Comparison of ENCODE assay signal across 10 cellular contexts in genomic region chr10:70479626-70480253, GRCh38. TPM values are rescaled to one million over a fixed set of nuclear protein-coding genes. Genes with fewer than 3 reads are reported as not detected.
DNase-seq lines count a peak whose midpoint lies in the region; ATAC-seq and TF ChIP-seq lines count a peak whose summit lies in the region.
"Had no signal": no experiment of that assay in that cellular context is flagged by ENCODE, and none has a peak within 500 bp of the region (broad histone marks: within the 10 kb centered on the region; RNA-seq: fewer than 3 reads in every experiment).

No MANE protein-coding gene starts in this region.

- 46 to 70% (median 57%) methylated on average over 7 to 8 of the region's 8 CpGs for WGBS in spleen, 5 donors
- no CpG with 5 or more reads among the region's 8 CpGs for WGBS in trophoblast cell (ENCODE audit: extremely low coverage, insufficient coverage, insufficient read length)

- ATAC-seq in activated T-cell treated with anti-CD3 and anti-CD28 coated beads, Interleukin-2, amount 50 U/mL, for 72 hours (replicated peaks in 1 of 2) = no peak
- no peak for ATAC-seq in GM18870 (IDR thresholded peaks at IDR 0.05; ENCODE audit: unreplicated experiment)
- ATAC-seq in GM21723 (IDR thresholded peaks at IDR 0.05; ENCODE audit: unreplicated experiment) = no peak
- no peak for ATAC-seq in HG03280 (IDR thresholded peaks at IDR 0.05; ENCODE audit: unreplicated experiment)

- no peak overlapping the region for H2AK5ac ChIP-seq in trophoblast cell (ENCODE audit: low read length)

- no peak overlapping the region for H3K18ac ChIP-seq in trophoblast cell (ENCODE audit: low read length)

- H3K14ac ChIP-seq in trophoblast cell (ENCODE audit: low read length) = no peak overlapping the region

- no peak overlapping the region for H4K8ac ChIP-seq in trophoblast cell (ENCODE audit: low read depth, low read length)

- H3K27ac ChIP-seq in spleen (peak overlapping the region; percentile 6 to 85 (median 76)), trophoblast cell (ENCODE audit: low read depth, low read length) (no peak overlapping the region)

- no peak overlapping the region for H2BK120ac ChIP-seq in trophoblast cell (ENCODE audit: insufficient read depth, low read length, poor library complexity)

- H3K27me3 Mint-ChIP-seq in activated T-cell treated with anti-CD3 and anti-CD28 coated beads, Interleukin-2, amount 50 U/mL, for 72 hours (ENCODE audit: low read depth) = peaks cover 22% of the 10 kb centered on the region

- DNase-seq in HFF-Myc (ENCODE audit: extremely low read depth, low read depth) (no peak), spleen (no peak), trophoblast cell (no peak)
- DNase-seq in activated T-cell treated with anti-CD3 and anti-CD28 coated beads, Interleukin-2, amount 50 U/mL, for 72 hours = no peak

- no peak overlapping the region for H3K4me2 ChIP-seq in trophoblast cell (ENCODE audit: low read length)

- H3K27me3 ChIP-seq in spleen (replicated peaks in 1 of 7) (peaks cover 0 to 24% (median 6%) of the 10 kb centered on the region in 7 donors), trophoblast cell (ENCODE audit: insufficient read depth, low read length) (peaks cover 34% of the 10 kb centered on the region)

- H3K4ac ChIP-seq in trophoblast cell (ENCODE audit: low read depth, low read length) = no peak overlapping the region

- TF ChIP-seq POLR2A in spleen (IDR thresholded peaks at IDR 0.05) = no peak

- peak overlapping the region; percentile 69 to 78 for H3K4me3 Mint-ChIP-seq in activated T-cell treated with anti-CD3 and anti-CD28 coated beads, Interleukin-2, amount 50 U/mL, for 72 hours

- no peak overlapping the region for H2AFZ ChIP-seq in trophoblast cell (ENCODE audit: insufficient read depth, low read length, poor library complexity)

- no peaks in the 10 kb centered on the region for H3K79me1 ChIP-seq in trophoblast cell (ENCODE audit: low read length)

- H3K4me1 Mint-ChIP-seq in activated T-cell treated with anti-CD3 and anti-CD28 coated beads, Interleukin-2, amount 50 U/mL, for 72 hours (ENCODE audit: low read depth) = peaks cover 52% of the 10 kb centered on the region

- H3K36me3 ChIP-seq in spleen (no peaks in the 10 kb centered on the region), trophoblast cell (ENCODE audit: control insufficient read depth in 1 of 2, insufficient read depth in 2 of 2, low read length in 2 of 2) (no peaks in the 10 kb centered on the region)

- H3K23ac ChIP-seq in trophoblast cell (ENCODE audit: low read length) = no peak overlapping the region

- no peak overlapping the region for H4K91ac ChIP-seq in trophoblast cell (ENCODE audit: low read depth, low read length)

- intact Hi-C loops in spleen (cut with DNase I; ENCODE audit: low total_unique reads) = no loop called here

- no peak overlapping the region for H3K27ac Mint-ChIP-seq in activated T-cell treated with anti-CD3 and anti-CD28 coated beads, Interleukin-2, amount 50 U/mL, for 72 hours

- no peak overlapping the region for H2BK5ac ChIP-seq in trophoblast cell (ENCODE audit: low read depth, low read length, poor library complexity)

- H3K9me3 ChIP-seq in spleen = no peaks in the 10 kb centered on the region
- H3K9me3 ChIP-seq in trophoblast cell (ENCODE audit: insufficient read depth, low read depth, low read length) = peaks cover 2% of the 10 kb centered on the region

- H3K9ac ChIP-seq in trophoblast cell (ENCODE audit: low read length) = no peak overlapping the region

- H3K9me3 Mint-ChIP-seq in activated T-cell treated with anti-CD3 and anti-CD28 coated beads, Interleukin-2, amount 50 U/mL, for 72 hours = no peaks in the 10 kb centered on the region

- H3K4me1 ChIP-seq in spleen (peaks cover 55 to 80% (median 66%) of the 10 kb centered on the region in 6 donors), trophoblast cell (ENCODE audit: control insufficient read depth in 1 of 2, insufficient read depth in 2 of 2, low read length in 2 of 2) (peaks cover 3 to 9% of the 10 kb centered on the region in 2 experiments)

- no peaks in the 10 kb centered on the region for H3K79me2 ChIP-seq in trophoblast cell (ENCODE audit: control insufficient read depth, insufficient read depth, low read length, poor library complexity)

- H2BK12ac ChIP-seq in trophoblast cell (ENCODE audit: low read length) = no peak overlapping the region

- H3K4me3 ChIP-seq in HFF-Myc (replicated peaks; ENCODE audit: low read depth, low read length) (peak overlapping the region; percentile 76), iPS-11a (ENCODE audit: low read depth, low read length) (peak overlapping the region; percentile 76), spleen (peak overlapping the region; percentile 47 to 85 (median 59)), trophoblast cell (ENCODE audit: low read depth, low read length) (no peak overlapping the region)

- no peak overlapping the region for H4K12ac ChIP-seq in trophoblast cell (ENCODE audit: low read depth, low read length)

- H3K36me3 Mint-ChIP-seq in activated T-cell treated with anti-CD3 and anti-CD28 coated beads, Interleukin-2, amount 50 U/mL, for 72 hours (ENCODE audit: insufficient read depth in 2 of 2) = peaks cover 0 to 2% of the 10 kb centered on the region in 2 donors

- TF ChIP-seq CTCF in HFF-Myc (IDR thresholded peaks at IDR 0.05; ENCODE audit: low read depth, low read length, missing control alignments) (no peak), spleen (IDR thresholded peaks at IDR 0.05 in 8 of 11, conservative IDR thresholded peaks at IDR 0.05 in 3 of 11) (no peak)

RNA-seq across cellular contexts. Expression of gene PALD1, which starts 1.2 kb away (rescaled TPM):
- 1 to 10 TPM; 1.1 to 1.3 TPM for total RNA-seq in activated T-cell treated with anti-CD3 and anti-CD28 coated beads, Interleukin-2, amount 50 U/mL, for 72 hours
- total RNA-seq in spleen = 10 to 100 TPM in 6 of 7 donors, 1 to 10 TPM in 1; 8.5 to 27.8 (median 20.5) TPM
- 10 to 100 TPM in 2 of 3 donors, 1 to 10 TPM in 1; 7.7 to 19.7 (median 16.8) TPM for polyA plus RNA-seq in spleen
- polyA plus RNA-seq in trophoblast cell (2013) = 0.01 and 0.04 TPM in 2 replicates
- total RNA-seq: bronchial epithelial cell had no signal

RNA-seq across cellular contexts. Expression of gene NODAL, which starts 38.3 kb away (rescaled TPM):
- not detected for total RNA-seq in activated T-cell treated with anti-CD3 and anti-CD28 coated beads, Interleukin-2, amount 50 U/mL, for 72 hours
- not detected for total RNA-seq in spleen
- not detected for polyA plus RNA-seq in spleen
- 0.15 and 0.26 TPM in 2 replicates for polyA plus RNA-seq in trophoblast cell (2013)
- total RNA-seq: urinary bladder had no signal
- polyA plus RNA-seq: urinary bladder had no signal

Comparison
In these comparisons a context has a peak if more than half of its experiments do, and no peak if none do; other contexts are left out.
1. RNA of gene PALD1, which starts 1.2 kb away (total RNA-seq): 8.5 to 27.8 TPM in spleen; 1.1 to 1.3 TPM in activated T-cell treated with anti-CD3 and anti-CD28 coated beads, Interleukin-2, amount 50 U/mL, for 72 hours; every median in the first group is over 4 times any median in the second.